ENCODE assay signal across 29 cellular contexts in the genomic region with DNA sequence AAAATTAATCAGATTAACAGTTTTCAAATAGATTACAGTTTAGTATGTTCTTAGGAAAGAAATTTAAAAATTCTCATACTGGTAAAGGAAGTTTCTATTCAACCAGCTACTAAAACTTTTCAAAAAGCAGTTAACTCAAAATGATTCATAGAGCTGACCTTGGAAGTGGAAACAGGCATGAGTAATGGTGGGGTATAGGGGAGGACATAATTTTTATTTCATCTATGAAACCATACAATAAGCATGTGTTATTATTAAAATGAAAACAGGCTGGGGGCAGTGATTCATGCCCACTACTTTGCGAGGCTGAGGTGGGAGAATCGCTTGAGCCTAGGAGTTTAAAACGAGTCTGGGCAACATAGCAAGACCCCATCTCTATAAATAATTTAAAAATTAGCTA.
DNase-seq lines count a peak whose midpoint lies in the region; ATAC-seq, FAIRE-seq and TF ChIP-seq lines count a peak whose summit lies in the region.
"Had no signal": no experiment of that assay in that cellular context is flagged by ENCODE, and none has a peak within 500 bp of the region (broad histone marks: within the 10 kb centered on the region; RNA-seq: fewer than 3 reads in every experiment).

No MANE protein-coding gene starts in this region.

- no peaks in the 10 kb centered on the region for H3K36me3 Mint-ChIP-seq in activated CD4-positive, alpha-beta T cell treated with anti-CD3 and anti-CD28 coated beads for 36 hours (ENCODE audit: low read depth)
- H3K36me3 Mint-ChIP-seq: brain, immature natural killer cell had no signal

- TF ChIP-seq CTCF in endothelial cell of umbilical vein (IDR thresholded peaks at IDR 0.05; ENCODE audit: extremely low read depth in 1 of 2, insufficient read depth in 1 of 2, low read depth in 1 of 2, low read length in 2 of 2), result no peak
- no peak for TF ChIP-seq CTCF in D721Med (IDR thresholded peaks at IDR 0.05; ENCODE audit: insufficient read depth, missing control alignments)

- H3K4me3 Mint-ChIP-seq in activated CD4-positive, alpha-beta T cell treated with anti-CD3 and anti-CD28 coated beads for 36 hours, result no peak overlapping the region
- H3K4me3 Mint-ChIP-seq: brain; CD4-positive, alpha-beta T cell; immature natural killer cell; memory B cell had no signal

- TF ChIP-seq POLR2A in endothelial cell of umbilical vein (IDR thresholded peaks at IDR 0.05; ENCODE audit: low read depth, low read length), result no peak

- peak; percentile 36 for ATAC-seq in activated CD4-positive, alpha-beta T cell treated with anti-CD3 and anti-CD28 coated beads for 36 hours
- ATAC-seq: GM12878, pancreas had no signal

- CTCF ChIA-PET in activated CD4-positive, alpha-beta T cell treated with anti-CD3 and anti-CD28 coated beads for 36 hours (lab: Charles Lee), result interaction anchor here (0.6 to 1.3 kb wide), 9 partner anchors 8 to 265 kb away, joined by 3 to 7 read pairs (median 3); no protein-coding TSS in a partner anchor
- CTCF ChIA-PET in endothelial cell of umbilical vein (lab: Charles Lee), result interaction anchor here (1.3 to 1.6 kb wide), 3 partner anchors 8 to 131 kb away, joined by 5 to 7 read pairs (median 7); no protein-coding TSS in a partner anchor

- H3K27ac Mint-ChIP-seq in activated CD4-positive, alpha-beta T cell treated with anti-CD3 and anti-CD28 coated beads for 36 hours, result no peak overlapping the region
- H3K27ac Mint-ChIP-seq: brain; CD4-positive, alpha-beta T cell; immature natural killer cell; memory B cell had no signal

- H3K9me3 ChIP-seq in endothelial cell of umbilical vein (replicated peaks; ENCODE audit: control insufficient read depth, insufficient read depth, low read length), result no peaks in the 10 kb centered on the region
- H3K9me3 ChIP-seq: pancreas, testis had no signal

- H3K79me2 ChIP-seq in endothelial cell of umbilical vein (ENCODE audit: control insufficient read depth, insufficient read depth, low read length), result no peaks in the 10 kb centered on the region

- no peaks in the 10 kb centered on the region for H4K20me1 ChIP-seq in endothelial cell of umbilical vein (replicated peaks; ENCODE audit: control insufficient read depth, extremely low read depth, insufficient read depth, low read length)

- dilution Hi-C loops in endothelial cell of umbilical vein (cut with MboI; ENCODE audit: extremely low pct_ligation_motif_present, low sequenced_read_pairs), result no loop called here

- H3K36me3 ChIP-seq in endothelial cell of umbilical vein (ENCODE audit: control insufficient read depth in 2 of 2, extremely low read depth in 1 of 2, insufficient read depth in 2 of 2, low read length in 2 of 2), result no peaks in the 10 kb centered on the region
- H3K36me3 ChIP-seq: pancreas had no signal

- no peak overlapping the region for H3K4me2 ChIP-seq in endothelial cell of umbilical vein (ENCODE audit: insufficient read depth, low read length)

- no peaks in the 10 kb centered on the region for H3K9me1 ChIP-seq in endothelial cell of umbilical vein (replicated peaks; ENCODE audit: control insufficient read depth, extremely low read depth, insufficient read depth, low read length)

- H3K27me3 Mint-ChIP-seq in activated CD4-positive, alpha-beta T cell treated with anti-CD3 and anti-CD28 coated beads for 36 hours, result peaks cover 2% of the 10 kb centered on the region
- H3K27me3 Mint-ChIP-seq: brain; CD4-positive, alpha-beta T cell had no signal

- no peaks in the 10 kb centered on the region for H3K27me3 ChIP-seq in endothelial cell of umbilical vein (ENCODE audit: control insufficient read depth in 2 of 2, insufficient read depth in 2 of 2, low read length in 2 of 2)
- H3K27me3 ChIP-seq: pancreas, testis had no signal

- no peaks in the 10 kb centered on the region for H3K4me1 ChIP-seq in endothelial cell of umbilical vein (ENCODE audit: control insufficient read depth, extremely low read depth, insufficient read depth, low read length)
- H3K4me1 ChIP-seq: pancreas, testis had no signal

- no peak for FAIRE-seq in endothelial cell of umbilical vein (lab: Jason Lieb, UNC)
- no peak for FAIRE-seq in D721Med (lab: Jason Lieb, UNC)
- FAIRE-seq: GM12878, H54, pancreas, small intestine had no signal

- H3K4me3 ChIP-seq in endothelial cell of umbilical vein (replicated peaks in 1 of 3; ENCODE audit: insufficient read depth in 1 of 3, low read depth in 1 of 3, low read length in 3 of 3) (no peak overlapping the region), skeletal muscle cell (ENCODE audit: low read depth, low read length) (no peak overlapping the region)
- H3K4me3 ChIP-seq: GM12878, pancreas, testis had no signal

- no TSS peak for BruUV-seq in endothelial cell of umbilical vein (replicated peaks; lab: Mats Ljungman, UMichigan)

- POLR2A ChIA-PET in activated CD4-positive, alpha-beta T cell treated with anti-CD3 and anti-CD28 coated beads for 36 hours (lab: Charles Lee), result no interaction called here
- POLR2A ChIA-PET in endothelial cell of umbilical vein (lab: Charles Lee), result no interaction called here

- H3K27ac ChIP-seq in endothelial cell of umbilical vein (ENCODE audit: insufficient read depth, low read depth, low read length), result no peak overlapping the region
- H3K27ac ChIP-seq: pancreas, testis had no signal

- no peaks in the 10 kb centered on the region for H3K9me3 Mint-ChIP-seq in activated CD4-positive, alpha-beta T cell treated with anti-CD3 and anti-CD28 coated beads for 36 hours (ENCODE audit: low read depth)
- H3K9me3 Mint-ChIP-seq: brain; CD4-positive, alpha-beta T cell; immature natural killer cell; memory B cell had no signal

- DNase-seq in activated CD4-positive, alpha-beta T cell treated with anti-CD3 and anti-CD28 coated beads for 36 hours, result no peak
- DNase-seq in activated CD4-positive, alpha-beta T cell treated with anti-CD3 and anti-CD28 coated beads for 48 hours, result no peak
- DNase-seq in LHCN-M2 (ENCODE audit: low read depth) (peak; percentile 19), endothelial cell of umbilical vein (ENCODE audit: low read depth, low spot score) (peak; percentile 11), skeletal muscle cell (ENCODE audit: low read depth) (peak; percentile 4), AG08396 (ENCODE audit: low spot score) (no peak), ureter (ENCODE audit: low spot score) (no peak), D721Med (ENCODE audit: insufficient read length, low spot score) (no peak)
- DNase-seq: 8988T; activated CD8-positive, alpha-beta memory T cell treated with anti-CD3 and anti-CD28 coated beads for 24 hours; activated effector memory CD4-positive, alpha-beta T cell treated with anti-CD3 and anti-CD28 coated beads, Interleukin-2, amount 50 U/mL, for 16 hours; activated T-cell treated with anti-CD3 and anti-CD28 coated beads for 4 hours; AML-193; CD4-positive, alpha-beta T cell; immature natural killer cell; KG1; NCI-H1417 treated with DMSO at 0.1 percent for 48 hours; NCI-H2081; NCI-H69; pancreas; Right ventricle myocardium superior; small intestine; stimulated activated naive CD4-positive, alpha-beta T cell; T-helper 2 cell; testis had no signal

- H3K4me1 Mint-ChIP-seq in activated CD4-positive, alpha-beta T cell treated with anti-CD3 and anti-CD28 coated beads for 36 hours, result peaks cover 4% of the 10 kb centered on the region
- H3K4me1 Mint-ChIP-seq: brain, memory B cell had no signal

- intact Hi-C loops in activated CD4-positive, alpha-beta T cell treated with anti-CD3 and anti-CD28 coated beads for 36 hours (cut with DNase I, micrococcal nuclease), result loop anchor here in 1 of 2 experiments (10.0 kb wide), 1 partner anchor 267 kb away; no protein-coding TSS in a partner anchor
- intact Hi-C loops in endothelial cell of umbilical vein (cut with micrococcal nuclease), result no loop called here

- no peak overlapping the region for H3K9ac ChIP-seq in endothelial cell of umbilical vein (replicated peaks; ENCODE audit: extremely low read depth, insufficient read depth, low read length)

- H2AFZ ChIP-seq in endothelial cell of umbilical vein (ENCODE audit: low read depth, low read length), result no peak overlapping the region

TF ChIP-seq in endothelial cell of umbilical vein, 7 proteins besides CTCF, POLR2A, EP300 and RAD21:
- no peak for TF ChIP-seq GATA2 (IDR thresholded peaks at IDR 0.05; ENCODE audit: insufficient read depth, insufficient read length, low read depth, low read length)
- TF ChIP-seq JUN (IDR thresholded peaks at IDR 0.05; ENCODE audit: borderline replicate concordance, insufficient read depth, insufficient read length, low read depth), result no peak
- no peak for TF ChIP-seq EZH2 (IDR thresholded peaks at IDR 0.05; ENCODE audit: borderline replicate concordance, low read depth, low read length, severe bottlenecking)
- TF ChIP-seq, protein P1, sequence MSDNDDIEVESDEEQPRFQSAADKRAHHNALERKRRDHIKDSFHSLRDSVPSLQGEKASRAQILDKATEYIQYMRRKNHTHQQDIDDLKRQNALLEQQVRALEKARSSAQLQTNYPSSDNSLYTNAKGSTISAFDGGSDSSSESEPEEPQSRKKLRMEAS (IDR thresholded peaks at IDR 0.05; ENCODE audit: insufficient read depth, insufficient read length), result no peak
- no peak for TF ChIP-seq FOS (IDR thresholded peaks at IDR 0.05; ENCODE audit: borderline replicate concordance, insufficient read depth, low read length)
- no peak for TF ChIP-seq POLR2AphosphoS5 (IDR thresholded peaks at IDR 0.05; ENCODE audit: insufficient read depth, low read depth, low read length)
- no peak for TF ChIP-seq MYC (IDR thresholded peaks at IDR 0.05; ENCODE audit: low read depth, low read length)

Comparison
In these comparisons a context has a peak if more than half of its experiments do, and no peak if none do; other contexts are left out.
1. DNase-seq: peak in LHCN-M2 (single experiment), endothelial cell of umbilical vein (single experiment) and skeletal muscle cell (single experiment); none in activated CD4-positive, alpha-beta T cell treated with anti-CD3 and anti-CD28 coated beads for 36 hours (single experiment), activated CD4-positive, alpha-beta T cell treated with anti-CD3 and anti-CD28 coated beads for 48 hours (single experiment), AG08396 (single experiment), ureter (single experiment) and D721Med (single experiment).